13 cellular contexts compared by ENCODE assay signal in genomic region chr12:106054016-106054415, GRCh38.
A peak's percentile ranks its signal among the peaks of the same experiment; 100 is the strongest.
DNase-seq lines count a peak whose midpoint lies in the region; ATAC-seq and TF ChIP-seq lines count a peak whose summit lies in the region.
"Had no signal": no experiment of that assay in that cellular context is flagged by ENCODE, and none has a peak within 500 bp of the region (broad histone marks: within the 10 kb centered on the region; RNA-seq: fewer than 3 reads in every experiment).

No MANE protein-coding gene starts in this region.

- no peak overlapping the region for H3K4me3 ChIP-seq in AG10803 (ENCODE audit: low read length)
- no peak overlapping the region for H3K4me3 ChIP-seq in tibial nerve
- H3K4me3 ChIP-seq in dorsolateral prefrontal cortex: no peak overlapping the region
- H3K4me3 ChIP-seq: GM23338 had no signal

- TF ChIP-seq EP300 in tibial nerve (IDR thresholded peaks at IDR 0.05): no peak

- H3K4me1 Mint-ChIP-seq in activated T-cell treated with anti-CD3 and anti-CD28 coated beads, Interleukin-2, amount 50 U/mL, for 72 hours (ENCODE audit: low read depth): no peaks in the 10 kb centered on the region
- H3K4me1 Mint-ChIP-seq: IgD-negative memory B cell had no signal

- H3K4me3 Mint-ChIP-seq in activated T-cell treated with anti-CD3 and anti-CD28 coated beads, Interleukin-2, amount 50 U/mL, for 72 hours: no peak overlapping the region
- H3K4me3 Mint-ChIP-seq: CD4-positive, alpha-beta T cell; GM23338; IgD-negative memory B cell had no signal

- H3K27me3 Mint-ChIP-seq in activated T-cell treated with anti-CD3 and anti-CD28 coated beads, Interleukin-2, amount 50 U/mL, for 72 hours (ENCODE audit: low read depth): peaks cover 15% of the 10 kb centered on the region

- H3K4me1 ChIP-seq in tibial nerve: no peaks in the 10 kb centered on the region
- H3K4me1 ChIP-seq: Caco-2 had no signal

- TF ChIP-seq POLR2A in tibial nerve (IDR thresholded peaks at IDR 0.05): no peak

- H3K9me3 Mint-ChIP-seq in activated T-cell treated with anti-CD3 and anti-CD28 coated beads, Interleukin-2, amount 50 U/mL, for 72 hours: peaks cover 7 to 8% of the 10 kb centered on the region in 2 donors
- H3K9me3 Mint-ChIP-seq: GM23338 had no signal

- H3K27ac ChIP-seq in tibial nerve (no peak overlapping the region), dorsolateral prefrontal cortex (no peak overlapping the region)
- H3K27ac ChIP-seq: C4-2B had no signal

- no peaks in the 10 kb centered on the region for H3K27me3 ChIP-seq in tibial nerve
- no peaks in the 10 kb centered on the region for H3K27me3 ChIP-seq in dorsolateral prefrontal cortex

- DNase-seq in AG10803 (ENCODE audit: low read depth) (peak; percentile 49), NCI-H526 (lab: John Stamatoyannopoulos, UW) (peak; percentile 90 to 91), islet precursor cell (peak; percentile 4), tibial nerve (ENCODE audit: low spot score in 2 of 2) (no peak), dorsolateral prefrontal cortex (no peak)
- DNase-seq in activated T-cell treated with anti-CD3 and anti-CD28 coated beads, Interleukin-2, amount 50 U/mL, for 72 hours: no peak
- DNase-seq: AML-193; Caco-2; CD4-positive, alpha-beta T cell; HCEC 1CT had no signal

- no peak overlapping the region for H3K27ac Mint-ChIP-seq in activated T-cell treated with anti-CD3 and anti-CD28 coated beads, Interleukin-2, amount 50 U/mL, for 72 hours
- H3K27ac Mint-ChIP-seq: CD4-positive, alpha-beta T cell; GM23338; IgD-negative memory B cell had no signal

- no peaks in the 10 kb centered on the region for H3K36me3 Mint-ChIP-seq in activated T-cell treated with anti-CD3 and anti-CD28 coated beads, Interleukin-2, amount 50 U/mL, for 72 hours (ENCODE audit: insufficient read depth in 2 of 2)
- H3K36me3 Mint-ChIP-seq: IgD-negative memory B cell had no signal

- H3K36me3 ChIP-seq in tibial nerve: no peaks in the 10 kb centered on the region

- intact Hi-C loops in dorsolateral prefrontal cortex (cut with DNase I): no loop called here

- TF ChIP-seq CTCF in AG10803 (conservative IDR thresholded peaks at IDR 0.05; ENCODE audit: low read length) (no peak), tibial nerve (IDR thresholded peaks at IDR 0.05) (no peak), dorsolateral prefrontal cortex (IDR thresholded peaks at IDR 0.05 in 54 of 56, conservative IDR thresholded peaks at IDR 0.05 in 2 of 56; ENCODE audit: low read depth in 1 of 56, partially characterized antibody in 56 of 56) (no peak)

- no peak for ATAC-seq in activated T-cell treated with anti-CD3 and anti-CD28 coated beads, Interleukin-2, amount 50 U/mL, for 72 hours (replicated peaks in 1 of 2)
- ATAC-seq: GM23338 had no signal

- peaks cover 0 to 20% (median 2%) of the 10 kb centered on the region in 4 donors for H3K9me3 ChIP-seq in tibial nerve

Comparison
In these comparisons a context has a peak if more than half of its experiments do, and no peak if none do; other contexts are left out.
1. DNase-seq: peak in AG10803 (single experiment), NCI-H526 (2 of 2) and islet precursor cell (single experiment); none in activated T-cell treated with anti-CD3 and anti-CD28 coated beads, Interleukin-2, amount 50 U/mL, for 72 hours (0 of 2), tibial nerve (0 of 2) and dorsolateral prefrontal cortex (0 of 10).